ENCODE assay signal across 1 cellular context in the genomic region with DNA sequence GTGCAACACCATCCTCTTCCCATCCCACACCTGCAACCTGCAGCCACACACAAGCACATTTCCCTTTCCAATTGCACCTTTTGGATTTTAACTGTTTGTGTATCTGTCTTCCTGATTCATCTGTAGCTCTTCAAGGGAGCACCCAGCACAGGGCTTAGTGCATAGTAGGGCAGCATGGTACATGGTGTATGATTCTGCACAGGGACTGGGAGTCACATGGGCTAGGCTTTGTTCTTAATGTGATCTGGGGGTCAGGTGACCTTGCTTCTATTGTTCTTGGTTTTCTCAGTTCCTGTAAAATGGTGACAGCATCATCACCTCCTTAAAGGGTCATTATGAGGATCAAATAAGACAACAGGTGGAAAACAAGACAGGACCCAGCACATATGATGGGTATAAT.
TF ChIP-seq lines count a peak whose summit lies in the region.

No MANE protein-coding gene starts in this region.

TF ChIP-seq in GM12878, 131 proteins besides CTCF, POLR2A, EP300 and RAD21:
- TF ChIP-seq, protein P1, sequence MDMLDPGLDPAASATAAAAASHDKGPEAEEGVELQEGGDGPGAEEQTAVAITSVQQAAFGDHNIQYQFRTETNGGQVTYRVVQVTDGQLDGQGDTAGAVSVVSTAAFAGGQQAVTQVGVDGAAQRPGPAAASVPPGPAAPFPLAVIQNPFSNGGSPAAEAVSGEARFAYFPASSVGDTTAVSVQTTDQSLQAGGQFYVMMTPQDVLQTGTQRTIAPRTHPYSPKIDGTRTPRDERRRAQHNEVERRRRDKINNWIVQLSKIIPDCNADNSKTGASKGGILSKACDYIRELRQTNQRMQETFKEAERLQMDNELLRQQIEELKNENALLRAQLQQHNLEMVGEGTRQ (IDR thresholded peaks at IDR 0.05; ENCODE audit: borderline replicate concordance, low read depth, low read length): peak; percentile 26; the same call in 1 of the 2 replicates
- TF ChIP-seq MXI1 (IDR thresholded peaks at IDR 0.05; ENCODE audit: low read depth, low read length) (no peak), RAD51 (IDR thresholded peaks at IDR 0.05) (peak; percentile 75), NR2C1 (IDR thresholded peaks at IDR 0.05) (no peak), SPI1 (IDR thresholded peaks at IDR 0.05; ENCODE audit: borderline replicate concordance, insufficient read depth, low read depth, low read length) (peak; percentile 14; the same call in 1 of the 2 replicates)
